In genomic region chr1:54741531-54741930, GRCh38 we compare ENCODE assay signal across 24 cellular contexts. TPM values are rescaled to one million over a fixed set of nuclear protein-coding genes. Genes with fewer than 3 reads are reported as not detected.
"Had no signal": no experiment of that assay in that cellular context is flagged by ENCODE, and none has a peak within 500 bp of the region (broad histone marks: within the 10 kb centered on the region; RNA-seq: fewer than 3 reads in every experiment).

No MANE protein-coding gene starts in this region.

- H3K27ac Mint-ChIP-seq: stimulated activated effector memory CD8-positive, alpha-beta T cell treated with anti-CD3 and anti-CD28 coated beads, Interleukin-12 subunit alpha, Interleukin-12 subunit beta, amount 100 ng/mL, for 72 hours had no signal

- H3K4me1 Mint-ChIP-seq: neural crest cell; stimulated activated naive CD8-positive, alpha-beta T cell treated with anti-CD3 and anti-CD28 coated beads, Interleukin-15, amount 100 ng/mL, for 72 hours had no signal

- H3K27me3 ChIP-seq: dorsolateral prefrontal cortex, esophagus muscularis mucosa, gastrocnemius medialis, heart right ventricle, ovary, testis, tibial nerve, upper lobe of right lung, vagina had no signal

- ATAC-seq: gastrocnemius medialis; naive thymus-derived CD8-positive, alpha-beta T cell; right cardiac atrium; stimulated activated effector memory CD8-positive, alpha-beta T cell treated with anti-CD3 and anti-CD28 coated beads, Interleukin-12 subunit alpha, Interleukin-12 subunit beta, amount 100 ng/mL, for 72 hours; stimulated activated naive CD8-positive, alpha-beta T cell treated with anti-CD3 and anti-CD28 coated beads, Interleukin-15, amount 100 ng/mL, for 72 hours; upper lobe of right lung had no signal

- H3K27ac ChIP-seq: epithelial cell of prostate, esophagus muscularis mucosa, gastrocnemius medialis, heart right ventricle, ovary, testis, tibial nerve, upper lobe of right lung, vagina had no signal

- H3K9me3 Mint-ChIP-seq: naive thymus-derived CD8-positive, alpha-beta T cell; neural crest cell; stimulated activated effector memory CD8-positive, alpha-beta T cell treated with anti-CD3 and anti-CD28 coated beads, Interleukin-12 subunit alpha, Interleukin-12 subunit beta, amount 100 ng/mL, for 72 hours; stimulated activated naive CD8-positive, alpha-beta T cell treated with anti-CD3 and anti-CD28 coated beads, Interleukin-15, amount 100 ng/mL, for 72 hours had no signal

- H3K4me3 ChIP-seq: dorsolateral prefrontal cortex, esophagus muscularis mucosa, gastrocnemius medialis, heart right ventricle, ovary, testis, tibial nerve, upper lobe of right lung, vagina had no signal

- DNase-seq: cortex of kidney; effector memory CD4-positive, alpha-beta T cell; gastrocnemius medialis; kidney glomerular epithelial cell; naive thymus-derived CD8-positive, alpha-beta T cell; ovary; right cardiac atrium; small intestine; stimulated activated CD4-positive, alpha-beta T cell treated with anti-CD3 and anti-CD28 coated beads, Interleukin-12 subunit alpha, Interleukin-12 subunit beta, amount 100 ng/mL, for 4 hours; stimulated activated CD8-positive, alpha-beta memory T cell treated with anti-CD3 and anti-CD28 coated beads, Interleukin-4, amount 100 ng/mL, for 48 hours; stimulated activated naive CD8-positive, alpha-beta T cell treated with anti-CD3 and anti-CD28 coated beads, Interleukin-15, amount 100 ng/mL, for 72 hours; testis; upper lobe of right lung had no signal

- H3K27me3 Mint-ChIP-seq: naive thymus-derived CD8-positive, alpha-beta T cell; stimulated activated naive CD8-positive, alpha-beta T cell treated with anti-CD3 and anti-CD28 coated beads, Interleukin-15, amount 100 ng/mL, for 72 hours had no signal

- H3K4me3 Mint-ChIP-seq: naive thymus-derived CD8-positive, alpha-beta T cell; neural crest cell; stimulated activated effector memory CD8-positive, alpha-beta T cell treated with anti-CD3 and anti-CD28 coated beads, Interleukin-12 subunit alpha, Interleukin-12 subunit beta, amount 100 ng/mL, for 72 hours; stimulated activated naive CD8-positive, alpha-beta T cell treated with anti-CD3 and anti-CD28 coated beads, Interleukin-15, amount 100 ng/mL, for 72 hours had no signal

- H3K36me3 ChIP-seq: ovary had no signal

- H3K4me1 ChIP-seq: esophagus muscularis mucosa, gastrocnemius medialis, heart right ventricle, testis, tibial nerve, upper lobe of right lung, vagina had no signal

- H3K9me3 ChIP-seq: esophagus muscularis mucosa, gastrocnemius medialis, heart right ventricle, ovary, testis, tibial nerve, upper lobe of right lung, vagina had no signal

RNA-seq across cellular contexts. Expression of gene TTC22, which starts 59.6 kb away (rescaled TPM):
- total RNA-seq: fibroblast of villous mesenchyme, lung microvascular endothelial cell, mesenteric fat pad, neural crest cell, tibial nerve had no signal
